9 cellular contexts compared by ENCODE assay signal in genomic region chr5:88833371-88834107, GRCh38. TPM values are rescaled to one million over a fixed set of nuclear protein-coding genes. Genes with fewer than 3 reads are reported as not detected.
DNase-seq lines count a peak whose midpoint lies in the region; ATAC-seq, FAIRE-seq and TF ChIP-seq lines count a peak whose summit lies in the region.
"Had no signal": no experiment of that assay in that cellular context is flagged by ENCODE, and none has a peak within 500 bp of the region (broad histone marks: within the 10 kb centered on the region; RNA-seq: fewer than 3 reads in every experiment).

No MANE protein-coding gene starts in this region.

- no peak for TF ChIP-seq CTCF in liver (IDR thresholded peaks at IDR 0.05; ENCODE audit: low read depth, low read length, missing input control)
- TF ChIP-seq CTCF in HepG2 (CRISPR knock-in tag; IDR thresholded peaks at IDR 0.05), result no peak
- TF ChIP-seq CTCF in Calu3 (IDR thresholded peaks at IDR 0.05; ENCODE audit: unreplicated experiment), result no peak

- WGBS in liver, result 58% methylated on average over 6 of the region's 6 CpGs
- 21% methylated on average over 6 of the region's 6 CpGs for WGBS in HepG2 (ENCODE audit: low lambda C conversion rate)

- TF ChIP-seq RAD21 in liver (IDR thresholded peaks at IDR 0.05) (peak in 1 of 2 donors; percentile 13), HepG2 (CRISPR knock-in tag; IDR thresholded peaks at IDR 0.05) (no peak)

- intact Hi-C loops in HepG2 (cut with micrococcal nuclease; ENCODE audit: unreplicated experiment), result no loop called here
- intact Hi-C loops in Calu3 (cut with micrococcal nuclease; ENCODE audit: unreplicated experiment), result no loop called here

- H3K9me3 Mint-ChIP-seq in stimulated activated naive CD8-positive, alpha-beta T cell treated with anti-CD3 and anti-CD28 coated beads, Interleukin-15, Interleukin-2, amounts not matched to agents 100 ng/mL and 50 ng/mL, for 24 hours, result peaks cover 8% of the 10 kb centered on the region
- no peaks in the 10 kb centered on the region for H3K9me3 Mint-ChIP-seq in Calu3 (ENCODE audit: low read depth, unreplicated experiment)

- TF ChIP-seq EP300 in HepG2 (IDR thresholded peaks at IDR 0.05; ENCODE audit: low read depth in 2 of 2, low read length in 2 of 2) (no peak), HepG2 (CRISPR knock-in tag; IDR thresholded peaks at IDR 0.05; ENCODE audit: borderline replicate concordance) (no peak)

- H3K4me2 ChIP-seq in HepG2 (ENCODE audit: low read depth, low read length), result no peak overlapping the region

- H3K36me3 Mint-ChIP-seq in stimulated activated naive CD8-positive, alpha-beta T cell treated with anti-CD3 and anti-CD28 coated beads, Interleukin-15, Interleukin-2, amounts not matched to agents 100 ng/mL and 50 ng/mL, for 24 hours (ENCODE audit: low read depth), result peaks cover 4% of the 10 kb centered on the region
- no peaks in the 10 kb centered on the region for H3K36me3 Mint-ChIP-seq in Calu3 (ENCODE audit: insufficient read depth, unreplicated experiment)

- H2AFZ ChIP-seq in HepG2 (ENCODE audit: low read length), result no peak overlapping the region

- H3K27ac ChIP-seq in liver (ENCODE audit: low read depth in 1 of 2, low read length in 2 of 2) (peak overlapping the region in 1 of 2 donors; percentile 34), HepG2 (ENCODE audit: extremely low read length, insufficient read depth, low read length) (no peak overlapping the region)

- in situ Hi-C loops in HepG2 (cut with HindIII; ENCODE audit: extremely low pct_ligation_motif_present, low pct_unique_long_range_greater_than_20kb), result no loop called here

- DNase-seq in HepG2 (ENCODE audit: low spot score), result no peak
- peak; percentile 29 for DNase-seq in activated naive CD8-positive, alpha-beta T cell treated with anti-CD3 and anti-CD28 coated beads, Interleukin-2, amount 50 U/mL, for 16 hours (ENCODE audit: low read depth, low spot score)
- peak; percentile 60 for DNase-seq in medulla oblongata (ENCODE audit: extremely low spot score)
- no peak for DNase-seq in Calu3
- no peak for DNase-seq in DMS79 treated with DMSO at 0.1 percent for 48 hours (lab: John Stamatoyannopoulos, UW)

- H3K36me3 ChIP-seq in liver (ENCODE audit: control insufficient read depth in 4 of 4, insufficient read depth in 3 of 4, low read depth in 1 of 4, low read length in 3 of 4) (no peaks in the 10 kb centered on the region), HepG2 (replicated peaks in 1 of 2; ENCODE audit: control insufficient read depth in 1 of 2, insufficient read depth in 2 of 2, low read length in 2 of 2) (no peaks in the 10 kb centered on the region)

- no TSS peak for BruUV-seq in HepG2 (replicated peaks; lab: Mats Ljungman, UMichigan)
- no TSS peak for BruUV-seq in Calu3 (replicated peaks; lab: Mats Ljungman, UMichigan)

- H3K4me1 Mint-ChIP-seq in stimulated activated naive CD8-positive, alpha-beta T cell treated with anti-CD3 and anti-CD28 coated beads, Interleukin-15, Interleukin-2, amounts not matched to agents 100 ng/mL and 50 ng/mL, for 24 hours (ENCODE audit: low read depth), result peaks cover 63% of the 10 kb centered on the region
- peaks cover 8% of the 10 kb centered on the region for H3K4me1 Mint-ChIP-seq in Calu3 (ENCODE audit: low read depth, unreplicated experiment)

- no peaks in the 10 kb centered on the region for H3K79me2 ChIP-seq in HepG2 (ENCODE audit: insufficient read depth, low read length)

- no peak for FAIRE-seq in HepG2 (lab: Jason Lieb, UNC)
- FAIRE-seq: G401.6 had no signal

- no peak overlapping the region for H3K4me3 ChIP-seq in liver (ENCODE audit: low read depth in 1 of 3, low read length in 3 of 3)
- H3K4me3 ChIP-seq in HepG2 (replicated peaks in 1 of 3; ENCODE audit: insufficient read depth in 1 of 3, low read depth in 2 of 3, low read length in 3 of 3), result no peak overlapping the region

- peaks cover 0 to 3% (median 0%) of the 10 kb centered on the region in 4 donors for H3K4me1 ChIP-seq in liver (ENCODE audit: control insufficient read depth in 4 of 4, insufficient read depth in 4 of 4, low read length in 3 of 4)
- no peaks in the 10 kb centered on the region for H3K4me1 ChIP-seq in HepG2 (ENCODE audit: insufficient read depth, low read length)

- no peak overlapping the region for H3K4me3 Mint-ChIP-seq in stimulated activated naive CD8-positive, alpha-beta T cell treated with anti-CD3 and anti-CD28 coated beads, Interleukin-15, Interleukin-2, amounts not matched to agents 100 ng/mL and 50 ng/mL, for 24 hours
- no peak overlapping the region for H3K4me3 Mint-ChIP-seq in Calu3 (ENCODE audit: low read depth, unreplicated experiment)

- no peak for TF ChIP-seq POLR2A in HepG2 (IDR thresholded peaks at IDR 0.05; ENCODE audit: insufficient read depth in 1 of 2, low read depth in 2 of 2, low read length in 2 of 2)

- no peaks in the 10 kb centered on the region for H4K20me1 ChIP-seq in HepG2 (ENCODE audit: insufficient read depth, low read length)

- CTCF ChIA-PET in HepG2 (lab: Yijun Ruan, JAX; ENCODE audit: low intra/inter-chr PET ratio, low total read pairs), result no interaction called here
- CTCF ChIA-PET in Calu3 (lab: Charles Lee), result no interaction called here

- H3K9me3 ChIP-seq in liver (ENCODE audit: control insufficient read depth in 4 of 4, low read length in 3 of 4) (no peaks in the 10 kb centered on the region), HepG2 (ENCODE audit: low read length) (no peaks in the 10 kb centered on the region)

- no peaks in the 10 kb centered on the region for H3K27me3 ChIP-seq in liver (ENCODE audit: control insufficient read depth in 4 of 4, insufficient read depth in 4 of 4, low read length in 3 of 4)
- no peaks in the 10 kb centered on the region for H3K27me3 ChIP-seq in HepG2 (ENCODE audit: control insufficient read depth in 1 of 2, insufficient read depth in 2 of 2, low read length in 2 of 2)

- H3K27ac Mint-ChIP-seq in stimulated activated naive CD8-positive, alpha-beta T cell treated with anti-CD3 and anti-CD28 coated beads, Interleukin-15, Interleukin-2, amounts not matched to agents 100 ng/mL and 50 ng/mL, for 24 hours, result peak overlapping the region; percentile 81
- no peak overlapping the region for H3K27ac Mint-ChIP-seq in Calu3 (ENCODE audit: unreplicated experiment)

- ATAC-seq in HepG2 (no peak), HG03571 (IDR thresholded peaks at IDR 0.05; ENCODE audit: unreplicated experiment) (peak; percentile 39)

- H3K27me3 Mint-ChIP-seq in stimulated activated naive CD8-positive, alpha-beta T cell treated with anti-CD3 and anti-CD28 coated beads, Interleukin-15, Interleukin-2, amounts not matched to agents 100 ng/mL and 50 ng/mL, for 24 hours, result peaks cover 2% of the 10 kb centered on the region
- H3K27me3 Mint-ChIP-seq in Calu3 (ENCODE audit: unreplicated experiment), result no peaks in the 10 kb centered on the region

- H3K9ac ChIP-seq in liver (ENCODE audit: low read depth in 1 of 2, low read length in 2 of 2) (no peak overlapping the region), HepG2 (ENCODE audit: insufficient read depth, low read depth, low read length) (no peak overlapping the region)

- POLR2A ChIA-PET in HepG2 (lab: Yijun Ruan, JAX), result no interaction called here

TF ChIP-seq in liver, 16 proteins besides CTCF, POLR2A, EP300 and RAD21:
- TF ChIP-seq NR2F2 (IDR thresholded peaks at IDR 0.05), result peak; percentile 16
- no peak for TF ChIP-seq YY1 (IDR thresholded peaks at IDR 0.05)

RNA-seq across cellular contexts. Expression of gene MEF2C, which starts 49.4 kb away (rescaled TPM):
- total RNA-seq in liver (10 to 100 TPM in 1 of 2 donors, 1 to 10 TPM in 1; 9.5 to 15.9 TPM), HepG2 (2016; rRNA removed; fragmentation: Illumina TruSeq; extraction: Trizol) (0.02 TPM in 1 of 2 replicates, not detected in the other), Calu3 (2022) (6.1 and 6.5 TPM in 2 replicates)
- polyA plus RNA-seq in liver (10 to 100 TPM in 1 of 2 donors, 1 to 10 TPM in 1; 2.8 to 10.8 TPM), HepG2 (2011; rRNA removed) (0.01 TPM in 1 of 2 replicates, not detected in the other)
- total RNA-seq in HepG2 (2016; cell fraction: cytosol; rRNA removed; fragmentation: Illumina TruSeq; extraction: Trizol; ENCODE audit: low read depth), result not detected in 2 replicates
- total RNA-seq in HepG2 (2016; cell fraction: insoluble cytoplasmic fraction; rRNA removed; fragmentation: Illumina TruSeq; extraction: Trizol), result 0.04 TPM in 1 of 2 replicates, not detected in the other
- total RNA-seq in HepG2 (2016; cell fraction: membrane; rRNA removed; fragmentation: Illumina TruSeq; extraction: Trizol), result not detected in 2 replicates
- total RNA-seq in HepG2 (2016; cell fraction: nucleus; rRNA removed; fragmentation: Illumina TruSeq; extraction: Trizol), result 0.09 and 0.16 TPM in 2 replicates
- 0.03 TPM in 1 of 2 replicates, not detected in the other for polyA plus RNA-seq in HepG2 (2011; cell fraction: cytosol; rRNA removed)
- polyA plus RNA-seq in HepG2 (2011; cell fraction: nucleus; rRNA removed), result 0.14 TPM in 1 of 2 replicates, not detected in the other
- polyA plus RNA-seq in HepG2 (2012), result not detected in 2 replicates
- polyA plus RNA-seq in HepG2 (2016; cell fraction: cytosol; fragmentation: Illumina TruSeq; extraction: Trizol; ENCODE audit: low read depth), result not detected in 2 replicates
- not detected in 2 replicates for polyA plus RNA-seq in HepG2 (2016; cell fraction: insoluble cytoplasmic fraction; fragmentation: Illumina TruSeq; extraction: Trizol; ENCODE audit: low read depth)
- polyA plus RNA-seq in HepG2 (2016; cell fraction: membrane; fragmentation: Illumina TruSeq; extraction: Trizol; ENCODE audit: low read depth), result not detected in 2 replicates
- polyA plus RNA-seq in HepG2 (2016; cell fraction: nucleus; fragmentation: Illumina TruSeq; extraction: Trizol; ENCODE audit: insufficient read depth, low read depth), result 0.11 and 0.12 TPM in 2 replicates
- 0.02 and 0.61 TPM in 2 replicates for polyA minus RNA-seq in HepG2 (2011; rRNA and poly(A)+ RNA removed; ENCODE audit: low replicate concordance)
- polyA minus RNA-seq in HepG2 (2011; cell fraction: cytosol; rRNA and poly(A)+ RNA removed), result not detected in 2 replicates
- 0.13 and 0.25 TPM in 2 replicates for polyA minus RNA-seq in HepG2 (2011; cell fraction: nucleus; rRNA and poly(A)+ RNA removed)

Comparison
In these comparisons a context has a peak if more than half of its experiments do, and no peak if none do; other contexts are left out.
1. DNase-seq: peak in activated naive CD8-positive, alpha-beta T cell treated with anti-CD3 and anti-CD28 coated beads, Interleukin-2, amount 50 U/mL, for 16 hours (single experiment) and medulla oblongata (single experiment); none in HepG2 (single experiment), Calu3 (single experiment) and DMS79 treated with DMSO at 0.1 percent for 48 hours (single experiment).